In genomic region chr1:39882152-39882551, GRCh38 we compare ENCODE assay signal across 8 cellular contexts. TPM values are rescaled to one million over a fixed set of nuclear protein-coding genes. Genes with fewer than 3 reads are reported as not detected.
A peak's percentile ranks its signal among the peaks of the same experiment; 100 is the strongest.
DNase-seq lines count a peak whose midpoint lies in the region; ATAC-seq and TF ChIP-seq lines count a peak whose summit lies in the region.

No MANE protein-coding gene starts in this region.

- no peak for ATAC-seq in HG02981 (IDR thresholded peaks at IDR 0.05; ENCODE audit: unreplicated experiment)
- no peak for ATAC-seq in GM18519 (IDR thresholded peaks at IDR 0.05; ENCODE audit: low FRiP score, unreplicated experiment)

- H3K4me1 ChIP-seq in mammary epithelial cell (ENCODE audit: insufficient read depth, low read length) (peaks cover 5% of the 10 kb centered on the region), muscle layer of duodenum (ENCODE audit: control insufficient read depth in 1 of 2, insufficient read depth in 2 of 2, low read length in 2 of 2) (peaks cover 9 to 36% of the 10 kb centered on the region in 2 donors)

- peaks cover 62% of the 10 kb centered on the region for H3K79me2 ChIP-seq in mammary epithelial cell (ENCODE audit: insufficient read depth, low read length)

- H3K27me3 ChIP-seq in mammary epithelial cell (ENCODE audit: insufficient read depth, low read length) (no peaks in the 10 kb centered on the region), muscle layer of duodenum (ENCODE audit: low read depth, low read length) (no peaks in the 10 kb centered on the region)

- in situ Hi-C loops in mammary epithelial cell (cut with MboI; ENCODE audit: low sequenced_read_pairs in 2 of 2), result no loop called here

- H2AFZ ChIP-seq in mammary epithelial cell (ENCODE audit: low read depth, low read length), result no peak overlapping the region

- WGBS in mammary epithelial cell (ENCODE audit: low coverage, missing lambda C conversion rate), result 58% methylated on average over 2 of the region's 2 CpGs

- no peaks in the 10 kb centered on the region for H4K20me1 ChIP-seq in mammary epithelial cell (ENCODE audit: insufficient read depth, low read length)

- dilution Hi-C loops in mammary epithelial cell (cut with HindIII; ENCODE audit: low sequenced_read_pairs), result no loop called here

- peak overlapping the region; percentile 91 for H3K4me3 ChIP-seq in AG09309 (ENCODE audit: control insufficient read depth, low read depth, low read length)
- peak overlapping the region; percentile 95 for H3K4me3 ChIP-seq in Jurkat, Clone E6-1 (ENCODE audit: low read length)
- peak overlapping the region; percentile 99 to 100 (median 99) for H3K4me3 ChIP-seq in mammary epithelial cell (replicated peaks in 1 of 3; ENCODE audit: insufficient read depth in 1 of 3, low read depth in 2 of 3, low read length in 3 of 3)
- peak overlapping the region; percentile 96 to 97 for H3K4me3 ChIP-seq in muscle layer of duodenum (ENCODE audit: low read depth in 1 of 2, low read length in 2 of 2)

- TF ChIP-seq CTCF in AG09309 (IDR thresholded peaks at IDR 0.05; ENCODE audit: control insufficient read depth, insufficient read depth, low read depth, low read length, missing control alignments) (no peak), mammary epithelial cell (conservative IDR thresholded peaks at IDR 0.05 in 1 of 2, IDR thresholded peaks at IDR 0.05 in 1 of 2; ENCODE audit: extremely low read depth in 1 of 2, insufficient read depth in 1 of 2, low read depth in 1 of 2, low read length in 2 of 2) (no peak)

- H3K27ac ChIP-seq in mammary epithelial cell (ENCODE audit: insufficient read depth, low read depth, low read length) (no peak overlapping the region), muscle layer of duodenum (ENCODE audit: low read length) (no peak overlapping the region)

- no peaks in the 10 kb centered on the region for H3K9me3 ChIP-seq in mammary epithelial cell (replicated peaks; ENCODE audit: insufficient read depth, low read length)
- H3K9me3 ChIP-seq in muscle layer of duodenum (ENCODE audit: control insufficient read depth in 1 of 2, low read length in 2 of 2), result no peaks in the 10 kb centered on the region

- intact Hi-C loops in mammary epithelial cell (cut with micrococcal nuclease), result loop anchor here (1.0 kb wide), 1 partner anchor 20 kb away; no protein-coding TSS in a partner anchor

- H3K36me3 ChIP-seq in mammary epithelial cell (ENCODE audit: insufficient read depth, low read length), result peaks cover 9% of the 10 kb centered on the region
- H3K36me3 ChIP-seq in muscle layer of duodenum (ENCODE audit: control insufficient read depth in 1 of 2, insufficient read depth in 2 of 2, low read length in 2 of 2), result no peaks in the 10 kb centered on the region

- CTCF ChIA-PET in mammary epithelial cell (lab: Charles Lee; ENCODE audit: low non-redundant PET), result interaction anchor here (0.6 to 1.0 kb wide), 3 partner anchors 11 to 91 kb away, joined by 3 to 6 read pairs (median 3); partner anchors contain the start of gene MYCL

- no peak for DNase-seq in AG09309 (ENCODE audit: low read depth)
- no peak for DNase-seq in Jurkat, Clone E6-1 (ENCODE audit: low read depth, low spot score)
- no peak for DNase-seq in mammary epithelial cell
- no peak for DNase-seq in NCI-H146 treated with DMSO at 0.1 percent for 48 hours (lab: John Stamatoyannopoulos, UW; ENCODE audit: unreplicated experiment)
- DNase-seq in nucleus accumbens (lab: John Stamatoyannopoulos, UW), result no peak

- no TSS peak for BruUV-seq in mammary epithelial cell (replicated peaks; lab: Mats Ljungman, UMichigan)

- H3K9ac ChIP-seq in mammary epithelial cell (ENCODE audit: insufficient read depth, low read length), result no peak overlapping the region

- peak overlapping the region; percentile 88 for H3K4me2 ChIP-seq in mammary epithelial cell (ENCODE audit: insufficient read depth, low read depth, low read length)

RNA-seq across cellular contexts. Expression of gene TRIT1, which starts 1.2 kb away (rescaled TPM):
- 29.3 TPM for polyA plus RNA-seq in Jurkat, Clone E6-1 (2012; ENCODE audit: insufficient read depth, insufficient read length)
- total RNA-seq in mammary epithelial cell, result 10 to 100 TPM; 21.3 to 24.6 TPM
- 15.4 TPM for polyA plus RNA-seq in mammary epithelial cell
- 16.6 TPM for polyA minus RNA-seq in mammary epithelial cell

RNA-seq across cellular contexts. Expression of gene MYCL, which starts 19.6 kb away (rescaled TPM):
- polyA plus RNA-seq in Jurkat, Clone E6-1 (2012; ENCODE audit: insufficient read depth, insufficient read length), result 3.5 TPM
- 1 to 10 TPM; 3.1 to 4.5 TPM for total RNA-seq in mammary epithelial cell
- 2.3 TPM for polyA plus RNA-seq in mammary epithelial cell
- polyA minus RNA-seq in mammary epithelial cell, result 1.6 TPM
